10 cellular contexts compared by ENCODE assay signal in the genomic region with DNA sequence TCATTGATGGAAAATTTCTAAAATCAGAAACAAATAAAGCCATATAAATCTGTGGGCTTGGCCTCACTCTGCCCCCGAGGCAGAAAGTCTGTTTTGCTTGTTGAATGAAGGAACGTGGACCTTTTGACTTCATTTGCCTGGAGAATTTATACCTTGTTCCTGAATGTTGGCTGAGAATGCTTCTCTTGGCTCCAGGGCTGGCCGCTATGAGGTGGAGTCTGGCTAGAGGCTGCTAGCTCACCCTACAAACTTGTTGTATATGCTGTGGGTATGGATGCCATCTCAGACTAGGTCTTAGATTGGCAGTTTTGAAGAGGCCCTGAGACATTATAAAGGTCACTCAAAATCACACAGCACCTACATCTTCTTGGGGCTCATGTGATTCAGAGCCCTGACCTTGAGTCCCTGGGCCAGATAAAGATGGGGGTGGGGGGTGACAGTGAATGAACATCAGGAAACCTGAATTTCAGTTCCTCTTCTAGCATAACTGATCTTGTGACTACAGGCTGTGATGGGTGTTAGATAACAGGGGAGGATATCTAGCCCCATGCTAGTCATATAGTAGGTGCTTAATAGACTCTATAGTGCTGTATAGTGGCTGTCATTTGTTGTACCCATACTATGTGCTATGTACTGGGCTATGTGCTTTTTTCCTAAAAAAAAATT. TPM values are rescaled to one million over a fixed set of nuclear protein-coding genes. Genes with fewer than 3 reads are reported as not detected.
DNase-seq lines count a peak whose midpoint lies in the region; ATAC-seq and TF ChIP-seq lines count a peak whose summit lies in the region.
"Had no signal": no experiment of that assay in that cellular context is flagged by ENCODE, and none has a peak within 500 bp of the region (broad histone marks: within the 10 kb centered on the region; RNA-seq: fewer than 3 reads in every experiment).

No MANE protein-coding gene starts in this region.

- DNase-seq in naive B cell (peak; percentile 79), epidermal melanocyte (ENCODE audit: insufficient read length, low spot score) (no peak), natural killer cell (no peak), SHP77 (lab: John Stamatoyannopoulos, UW) (no peak)
- no peak for DNase-seq in activated CD8-positive, alpha-beta memory T cell treated with anti-CD3 and anti-CD28 coated beads, Interleukin-2, amount 50 U/mL, for 48 hours
- DNase-seq: central memory CD4-positive, alpha-beta T cell; immature natural killer cell had no signal

- peaks cover 26 to 60% (median 58%) of the 10 kb centered on the region in 3 donors for H3K4me1 Mint-ChIP-seq in IgD-negative memory B cell
- peaks cover 54 to 83% (median 67%) of the 10 kb centered on the region in 3 donors for H3K4me1 Mint-ChIP-seq in naive B cell
- H3K4me1 Mint-ChIP-seq in natural killer cell, result peaks cover 28 to 40% of the 10 kb centered on the region in 2 donors

- intact Hi-C loops in natural killer cell (cut with micrococcal nuclease), result loop anchor here (10.0 kb wide), 1 partner anchor 519 kb away; the partner anchor contains the start of gene G3BP1

- peaks cover 1% of the 10 kb centered on the region for H3K27me3 Mint-ChIP-seq in IgD-negative memory B cell
- no peaks in the 10 kb centered on the region for H3K27me3 Mint-ChIP-seq in naive B cell
- no peaks in the 10 kb centered on the region for H3K27me3 Mint-ChIP-seq in natural killer cell (ENCODE audit: low read depth in 2 of 2)

- ATAC-seq in GM18868 (IDR thresholded peaks at IDR 0.05; ENCODE audit: unreplicated experiment) (peak; percentile 59), HG02571 (IDR thresholded peaks at IDR 0.05; ENCODE audit: unreplicated experiment) (peak; percentile 23), naive B cell (ENCODE audit: low read depth in 2 of 2) (peak; percentile 55 to 58), natural killer cell (no peak)

- H3K4me3 Mint-ChIP-seq in IgD-negative memory B cell, result peak overlapping the region; percentile 80 to 95 (median 90)
- H3K4me3 Mint-ChIP-seq in naive B cell, result peak overlapping the region; percentile 82 to 99 (median 90)
- no peak overlapping the region for H3K4me3 Mint-ChIP-seq in natural killer cell

- H3K27ac Mint-ChIP-seq in IgD-negative memory B cell (peak overlapping the region; percentile 89 to 99 (median 97)), naive B cell (peak overlapping the region; percentile 92 to 99 (median 99)), natural killer cell (no peak overlapping the region)
- H3K27ac Mint-ChIP-seq: immature natural killer cell had no signal

- H3K9me3 Mint-ChIP-seq in IgD-negative memory B cell (no peaks in the 10 kb centered on the region), naive B cell (no peaks in the 10 kb centered on the region), natural killer cell (no peaks in the 10 kb centered on the region)
- H3K9me3 Mint-ChIP-seq: immature natural killer cell had no signal

- H3K36me3 Mint-ChIP-seq in IgD-negative memory B cell (no peaks in the 10 kb centered on the region), naive B cell (peaks cover 3 to 12% of the 10 kb centered on the region in 2 donors), natural killer cell (no peaks in the 10 kb centered on the region)
- H3K36me3 Mint-ChIP-seq: immature natural killer cell had no signal

- no peak for TF ChIP-seq CTCF in natural killer cell (IDR thresholded peaks at IDR 0.05)

RNA-seq across cellular contexts. Expression of gene GM2A, which starts 2.8 kb away (rescaled TPM):
- polyA plus RNA-seq in IgD-negative memory B cell (31.5 TPM), naive B cell (ENCODE audit: low read depth in 6 of 6) (10 to 100 TPM; 37.6 to 74.5 (median 53.4) TPM)
- 10 to 100 TPM in 2 of 3 donors, 1 to 10 TPM in 1; 9.6 to 15.9 (median 15.6) TPM for total RNA-seq in natural killer cell

RNA-seq across cellular contexts. Expression of gene CCDC69, which starts 31.9 kb away (rescaled TPM):
- polyA plus RNA-seq in IgD-negative memory B cell, result 75.5 TPM
- 100 to 1,000 TPM in 3 of 6 donors, 10 to 100 TPM in 3; 76.4 to 143 (median 98.1) TPM for polyA plus RNA-seq in naive B cell (ENCODE audit: low read depth in 6 of 6)
- 100 to 1,000 TPM; 181 to 227 (median 204) TPM for total RNA-seq in natural killer cell

RNA-seq across cellular contexts. Expression of gene SLC36A3, which starts 47.8 kb away (rescaled TPM):
- polyA plus RNA-seq in IgD-negative memory B cell (not detected), naive B cell (ENCODE audit: low read depth in 6 of 6) (under 1 TPM in 1 of 6 donors, not detected in 5; 0.26 TPM)
- not detected for total RNA-seq in natural killer cell
- polyA plus RNA-seq: immature natural killer cell had no signal

Comparison
In these comparisons a context has a peak if more than half of its experiments do, and no peak if none do; other contexts are left out.
1. ATAC-seq: peak in GM18868 (single experiment), HG02571 (single experiment) and naive B cell (2 of 2); none in natural killer cell (0 of 3).
2. H3K27ac Mint-ChIP-seq: peak in IgD-negative memory B cell (3 of 3) and naive B cell (6 of 6); none in natural killer cell (0 of 2).